8 cellular contexts compared by ENCODE assay signal in the genomic region with DNA sequence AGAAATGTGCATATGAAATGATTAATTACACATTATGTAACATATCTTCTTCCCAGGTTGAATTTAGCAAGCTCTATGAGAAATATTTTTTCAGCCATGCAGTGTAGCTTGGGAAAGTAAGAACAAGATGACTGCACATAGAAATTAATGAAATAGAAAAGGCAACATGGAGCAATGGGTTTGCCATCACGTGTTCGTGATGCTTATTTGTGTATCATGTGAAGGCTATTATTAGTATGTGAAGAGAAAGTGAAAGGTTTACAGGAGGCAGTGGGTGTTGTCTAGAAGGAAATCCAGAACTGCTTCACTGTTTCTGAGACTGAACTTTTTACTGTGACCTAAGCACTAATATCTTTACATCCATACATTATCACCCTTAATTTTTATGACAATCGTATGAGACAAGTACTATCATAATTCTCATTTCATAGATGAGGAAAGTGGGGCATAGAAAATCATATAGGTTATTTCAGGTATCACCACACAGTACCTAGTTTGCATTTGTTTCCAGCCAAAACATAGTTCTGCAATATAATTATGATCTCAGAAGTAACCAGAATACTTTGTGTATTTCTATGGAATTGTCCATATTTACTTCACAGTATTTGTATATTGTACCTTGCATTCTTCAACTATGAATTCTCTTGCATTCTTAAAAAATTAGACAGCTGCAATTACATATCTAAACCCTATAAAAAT. TPM values are rescaled to one million over a fixed set of nuclear protein-coding genes. Genes with fewer than 3 reads are reported as not detected.
DNase-seq lines count a peak whose midpoint lies in the region; ATAC-seq, FAIRE-seq and TF ChIP-seq lines count a peak whose summit lies in the region.

No MANE protein-coding gene starts in this region.

- no peaks in the 10 kb centered on the region for H3K9me3 ChIP-seq in CD4-positive, CD25-positive, alpha-beta regulatory T cell (ENCODE audit: control insufficient read depth in 2 of 2, low read length in 2 of 2)
- H3K9me3 ChIP-seq in uterus, result no peaks in the 10 kb centered on the region

- no peaks in the 10 kb centered on the region for H3K4me1 ChIP-seq in CD4-positive, CD25-positive, alpha-beta regulatory T cell (ENCODE audit: control insufficient read depth, insufficient read depth, low read length, poor library complexity, severe bottlenecking)
- H3K4me1 ChIP-seq in uterus, result no peaks in the 10 kb centered on the region

- POLR2A ChIA-PET in activated B cell treated with CpG ODN at 0.5 μM for 24 hours (lab: Charles Lee), result interaction anchor here (1.4 to 2.5 kb wide), 2 partner anchors 10 to 14 kb away, joined by 5 to 21 read pairs; a partner anchor contains a TSS

- no peaks in the 10 kb centered on the region for H3K27me3 Mint-ChIP-seq in CD4-positive, CD25-positive, alpha-beta regulatory T cell
- no peaks in the 10 kb centered on the region for H3K27me3 Mint-ChIP-seq in activated B cell treated with CpG ODN at 0.5 μM for 24 hours

- TF ChIP-seq POLR2A in uterus (IDR thresholded peaks at IDR 0.05), result no peak

- CTCF ChIA-PET in activated B cell treated with CpG ODN at 0.5 μM for 24 hours (lab: Charles Lee), result interaction anchor here (2.3 kb wide), 1 partner anchor 10 kb away, joined by 19 read pairs; no protein-coding TSS in a partner anchor

- peak overlapping the region; percentile 54 for H3K4me3 ChIP-seq in CD4-positive, CD25-positive, alpha-beta regulatory T cell (ENCODE audit: low read depth, low read length)
- H3K4me3 ChIP-seq in uterus, result no peak overlapping the region

- no peaks in the 10 kb centered on the region for H3K27me3 ChIP-seq in CD4-positive, CD25-positive, alpha-beta regulatory T cell (ENCODE audit: control insufficient read depth, insufficient read depth, low read length)
- no peaks in the 10 kb centered on the region for H3K27me3 ChIP-seq in uterus

- peak; percentile 86 for FAIRE-seq in GM19239 (lab: Jason Lieb, UNC)

- TF ChIP-seq CTCF in activated B cell treated with CpG ODN at 0.5 μM for 24 hours (IDR thresholded peaks at IDR 0.05) (no peak), uterus (IDR thresholded peaks at IDR 0.05) (no peak)

- DNase-seq in CD4-positive, CD25-positive, alpha-beta regulatory T cell, result peak in 2 of 3 donors; percentile 39 to 51
- DNase-seq in GM19239 (ENCODE audit: insufficient read length, low spot score) (peak; percentile 6), activated B cell treated with CpG ODN at 0.5 μM for 24 hours (no peak), uterus (no peak), superior temporal gyrus (ENCODE audit: extremely low spot score) (no peak), NCI-H774 (lab: John Stamatoyannopoulos, UW) (no peak), SHP77 treated with DMSO at 0.1 percent for 48 hours (lab: John Stamatoyannopoulos, UW) (no peak)

- no peaks in the 10 kb centered on the region for H3K36me3 ChIP-seq in CD4-positive, CD25-positive, alpha-beta regulatory T cell (ENCODE audit: control insufficient read depth, insufficient read depth, low read length)
- no peaks in the 10 kb centered on the region for H3K36me3 ChIP-seq in uterus

- intact Hi-C loops in activated B cell treated with CpG ODN at 0.5 μM for 24 hours (cut with micrococcal nuclease), result loop anchor here (1.0 kb wide), 2 partner anchors 9 to 15 kb away; a partner anchor contains a TSS
- intact Hi-C loops in uterus (cut with DNase I; ENCODE audit: low total_unique reads), result no loop called here

- H3K27ac ChIP-seq in CD4-positive, CD25-positive, alpha-beta regulatory T cell (ENCODE audit: insufficient read depth, low read length, poor library complexity, severe bottlenecking), result no peak overlapping the region
- H3K27ac ChIP-seq in uterus, result no peak overlapping the region

- no peaks in the 10 kb centered on the region for H3K9me3 Mint-ChIP-seq in CD4-positive, CD25-positive, alpha-beta regulatory T cell
- peaks cover 3% of the 10 kb centered on the region for H3K9me3 Mint-ChIP-seq in activated B cell treated with CpG ODN at 0.5 μM for 24 hours

- peak overlapping the region in 2 of 4 donors; percentile 23 to 41 for H3K4me3 Mint-ChIP-seq in CD4-positive, CD25-positive, alpha-beta regulatory T cell
- H3K4me3 Mint-ChIP-seq in activated B cell treated with CpG ODN at 0.5 μM for 24 hours, result peak overlapping the region; percentile 76

- peak overlapping the region; percentile 14 to 62 (median 37) for H3K27ac Mint-ChIP-seq in CD4-positive, CD25-positive, alpha-beta regulatory T cell
- peak overlapping the region; percentile 88 for H3K27ac Mint-ChIP-seq in activated B cell treated with CpG ODN at 0.5 μM for 24 hours

- peak; percentile 82 to 91 for ATAC-seq in CD4-positive, CD25-positive, alpha-beta regulatory T cell (ENCODE audit: low read depth in 2 of 2)
- peak; percentile 99 for ATAC-seq in HG03060 (IDR thresholded peaks at IDR 0.05; ENCODE audit: low read depth, unreplicated experiment)
- peak; percentile 86 for ATAC-seq in activated B cell treated with CpG ODN at 0.5 μM for 24 hours (ENCODE audit: low read depth)

- peaks cover 20 to 38% (median 27%) of the 10 kb centered on the region in 4 donors for H3K4me1 Mint-ChIP-seq in CD4-positive, CD25-positive, alpha-beta regulatory T cell
- peaks cover 88% of the 10 kb centered on the region for H3K4me1 Mint-ChIP-seq in activated B cell treated with CpG ODN at 0.5 μM for 24 hours

- no peaks in the 10 kb centered on the region for H3K36me3 Mint-ChIP-seq in CD4-positive, CD25-positive, alpha-beta regulatory T cell
- H3K36me3 Mint-ChIP-seq in activated B cell treated with CpG ODN at 0.5 μM for 24 hours (ENCODE audit: low read depth), result no peaks in the 10 kb centered on the region

RNA-seq across cellular contexts. Expression of a gene that starts 14.9 kb away (rescaled TPM):
- total RNA-seq in CD4-positive, CD25-positive, alpha-beta regulatory T cell, result 2.4 TPM
- polyA plus RNA-seq in CD4-positive, CD25-positive, alpha-beta regulatory T cell, result 10 to 100 TPM; 12.8 to 17.8 (median 15.3) TPM
- total RNA-seq in activated B cell treated with CpG ODN at 0.5 μM for 24 hours (1.8 and 1.9 TPM in 2 replicates), uterus (10 to 100 TPM in 1 of 4 donors, 1 to 10 TPM in 3; 2.9 to 35.0 (median 8.8) TPM)

RNA-seq across cellular contexts. Expression of a gene that starts 15.7 kb away (rescaled TPM):
- 69.9 TPM for total RNA-seq in CD4-positive, CD25-positive, alpha-beta regulatory T cell
- polyA plus RNA-seq in CD4-positive, CD25-positive, alpha-beta regulatory T cell, result 100 to 1,000 TPM; 112 to 157 (median 132) TPM
- 54.0 and 54.8 TPM in 2 replicates for total RNA-seq in activated B cell treated with CpG ODN at 0.5 μM for 24 hours
- total RNA-seq in uterus, result 10 to 100 TPM; 45.4 to 83.5 (median 73.0) TPM

Comparison
In these comparisons a context has a peak if more than half of its experiments do, and no peak if none do; other contexts are left out.
1. DNase-seq: peak in CD4-positive, CD25-positive, alpha-beta regulatory T cell (2 of 3) and GM19239 (single experiment); none in activated B cell treated with CpG ODN at 0.5 μM for 24 hours (single experiment), uterus (0 of 2), superior temporal gyrus (single experiment), NCI-H774 (single experiment) and SHP77 treated with DMSO at 0.1 percent for 48 hours (single experiment).
2. Peak in every context shown above with its lines, with median percentiles within 50 percentile points of each other: ATAC-seq.